Comparison of ENCODE assay signal across 22 cellular contexts in the genomic region with DNA sequence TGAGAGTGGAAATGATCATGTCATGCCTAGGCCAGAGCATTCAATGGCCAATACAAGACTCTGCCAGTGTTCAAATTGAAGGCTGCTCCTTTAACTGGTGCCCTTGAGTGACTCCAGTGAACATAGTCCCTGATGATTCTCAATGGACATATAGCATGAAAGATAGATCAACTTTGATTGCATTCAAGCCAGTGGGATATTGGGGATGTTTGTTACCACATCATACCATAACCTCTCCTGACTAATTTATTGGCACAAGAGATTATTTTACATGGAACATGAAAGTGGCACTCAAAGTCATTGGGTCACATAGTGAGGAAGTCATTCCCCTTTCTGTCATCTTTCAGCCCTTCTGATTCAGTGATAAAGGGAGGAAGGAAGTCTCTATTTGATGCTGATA.
"Had no signal": no experiment of that assay in that cellular context is flagged by ENCODE, and none has a peak within 500 bp of the region (broad histone marks: within the 10 kb centered on the region; RNA-seq: fewer than 3 reads in every experiment).

No MANE protein-coding gene starts in this region.

- H3K79me2 ChIP-seq: hepatocyte had no signal

- H3K4me2 ChIP-seq: hepatocyte had no signal

- H2AFZ ChIP-seq: hepatocyte had no signal

- H3K36me3 ChIP-seq: esophagus muscularis mucosa, gastroesophageal sphincter, heart left ventricle, left ventricle myocardium inferior, lower lobe of right lung had no signal

- H3K4me3 ChIP-seq: coronary artery, dorsolateral prefrontal cortex, esophagus muscularis mucosa, gastroesophageal sphincter, heart left ventricle, hepatocyte, left ventricle myocardium inferior, lower lobe of right lung had no signal

- DNase-seq: dermis blood vessel endothelial cell; dorsolateral prefrontal cortex; effector CD4-positive, alpha-beta T cell; effector memory CD4-positive, alpha-beta T cell; foreskin keratinocyte; heart left ventricle; hypothalamus; immature natural killer cell; kidney; kidney glomerular epithelial cell; left colon; left ventricle myocardium inferior; lower lobe of right lung; mesenchymal stem cell; midbrain had no signal

- FAIRE-seq: colon, endothelial cell of umbilical vein, frontal cortex, kidney had no signal

- H3K27ac ChIP-seq: coronary artery, dorsolateral prefrontal cortex, esophagus muscularis mucosa, foreskin keratinocyte, gastroesophageal sphincter, heart left ventricle, hepatocyte, left ventricle myocardium inferior, lower lobe of right lung had no signal

- H3K4me1 ChIP-seq: foreskin keratinocyte, left ventricle myocardium inferior, lower lobe of right lung had no signal

- ATAC-seq: foreskin keratinocyte, gastroesophageal sphincter, heart left ventricle, left colon, lower lobe of right lung had no signal

- H3K9me3 ChIP-seq: esophagus muscularis mucosa had no signal

- H3K27me3 ChIP-seq: esophagus muscularis mucosa, gastroesophageal sphincter, heart left ventricle, hepatocyte had no signal
